Comparison of ENCODE assay signal across 1 cellular context in the genomic region with DNA sequence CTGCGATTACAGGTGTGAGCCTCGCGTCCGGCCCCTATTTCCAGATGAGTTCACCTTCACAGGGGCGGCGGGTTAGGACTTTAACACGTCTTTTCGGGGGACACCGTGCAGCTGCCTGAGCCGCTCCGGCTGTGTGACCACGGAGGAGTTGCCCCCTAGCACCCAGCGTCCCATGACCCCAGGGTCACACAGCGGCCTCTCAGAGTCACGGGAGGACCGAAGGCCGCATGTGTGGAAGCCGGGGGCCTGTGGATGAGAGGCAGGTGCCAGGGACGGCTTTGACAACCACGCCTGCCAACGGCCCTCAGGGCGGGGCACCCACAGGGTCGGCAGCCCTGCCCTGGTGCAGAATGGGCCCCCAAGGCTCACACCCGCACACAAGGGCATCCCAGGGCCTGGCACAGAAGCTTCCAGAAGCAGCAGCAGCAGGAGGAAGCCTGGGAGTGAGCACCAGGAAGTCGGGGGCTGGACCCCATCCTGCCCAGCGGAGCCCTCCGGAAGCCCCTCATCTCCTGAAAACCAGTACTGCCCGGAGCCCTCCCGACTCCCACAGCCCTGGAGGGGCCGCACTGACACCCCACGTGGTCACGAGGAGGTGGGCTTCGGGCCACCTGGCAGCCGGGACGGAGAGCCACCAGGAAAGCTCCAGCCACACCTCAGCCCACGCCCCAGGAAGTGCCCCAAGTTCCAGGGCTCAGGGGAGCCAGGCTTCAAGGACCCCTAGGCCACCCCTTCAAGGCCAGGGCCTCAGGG.
TF ChIP-seq lines count a peak whose summit lies in the region.

No MANE protein-coding gene starts in this region.

TF ChIP-seq in H1, 55 proteins besides CTCF, POLR2A, EP300 and RAD21:
- TF ChIP-seq, protein P1, sequence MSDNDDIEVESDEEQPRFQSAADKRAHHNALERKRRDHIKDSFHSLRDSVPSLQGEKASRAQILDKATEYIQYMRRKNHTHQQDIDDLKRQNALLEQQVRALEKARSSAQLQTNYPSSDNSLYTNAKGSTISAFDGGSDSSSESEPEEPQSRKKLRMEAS (IDR thresholded peaks at IDR 0.05) = no peak
- no peak for TF ChIP-seq EGR1 (IDR thresholded peaks at IDR 0.05; ENCODE audit: borderline replicate concordance, low read depth, low read length)
- no peak for TF ChIP-seq TBP (IDR thresholded peaks at IDR 0.05; ENCODE audit: low read depth, low read length)
- TF ChIP-seq GTF2F1 (IDR thresholded peaks at IDR 0.05; ENCODE audit: borderline replicate concordance, low read depth, low read length) = no peak
- no peak for TF ChIP-seq NANOG (IDR thresholded peaks at IDR 0.05; ENCODE audit: insufficient read depth, low read depth, low read length, poor library complexity, severe bottlenecking)
- TF ChIP-seq RXRA (IDR thresholded peaks at IDR 0.05; ENCODE audit: insufficient read depth, low read depth, low read length) = no peak
- TF ChIP-seq USF2 (IDR thresholded peaks at IDR 0.05; ENCODE audit: low read length) = no peak
- TF ChIP-seq RNF2 (IDR thresholded peaks at IDR 0.05; ENCODE audit: borderline replicate concordance, low read depth, low read length, missing control alignments, poor library complexity, severe bottlenecking) = no peak
- no peak for TF ChIP-seq JUN (IDR thresholded peaks at IDR 0.05; ENCODE audit: low read depth, low read length)
- no peak for TF ChIP-seq SIX5 (IDR thresholded peaks at IDR 0.05; ENCODE audit: low read depth, low read length)
- no peak for TF ChIP-seq CHD2 (IDR thresholded peaks at IDR 0.05; ENCODE audit: low read length)
